ENCODE assay signal across 1 cellular context in genomic region chr4:26397086-26397485, GRCh38.
TF ChIP-seq lines count a peak whose summit lies in the region.

No MANE protein-coding gene starts in this region.

TF ChIP-seq in IMR-90, 13 proteins besides CTCF, POLR2A, EP300 and RAD21:
- TF ChIP-seq ELK1 (IDR thresholded peaks at IDR 0.05; ENCODE audit: borderline replicate concordance, low read depth, low read length) (no peak), CHD1 (IDR thresholded peaks at IDR 0.05; ENCODE audit: low read depth, low read length) (no peak), FOS (IDR thresholded peaks at IDR 0.05; ENCODE audit: low read depth, low read length) (no peak), CEBPB (IDR thresholded peaks at IDR 0.05; ENCODE audit: low read depth, low read length) (no peak)
